In the genomic region with DNA sequence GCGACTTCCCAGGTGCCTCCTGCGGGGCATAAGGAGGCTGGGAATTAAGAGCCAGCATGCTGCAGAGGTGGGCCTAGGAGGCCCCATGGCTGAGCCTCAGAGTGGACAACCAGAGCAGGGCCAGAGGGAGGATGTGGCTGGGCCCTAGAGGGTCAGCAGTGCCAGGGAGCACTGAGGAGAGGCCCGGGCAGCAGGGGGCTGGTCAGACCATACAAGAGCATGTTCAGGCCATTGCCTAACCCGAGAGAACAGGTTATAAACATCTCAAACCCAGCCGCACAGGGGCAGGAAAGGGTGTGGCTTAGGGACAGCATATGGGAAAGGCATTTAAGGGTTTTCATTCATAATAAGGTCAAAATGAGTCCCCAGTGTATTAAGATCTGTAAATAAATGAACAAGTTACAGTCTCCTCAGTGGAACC, we compare ENCODE assay signal across 1 cellular context.
TF ChIP-seq lines count a peak whose summit lies in the region.

No MANE protein-coding gene starts in this region.

TF ChIP-seq in endothelial cell of umbilical vein, 7 proteins besides CTCF, POLR2A, EP300 and RAD21 (continued from another document):
- TF ChIP-seq GATA2 (IDR thresholded peaks at IDR 0.05; ENCODE audit: insufficient read depth, insufficient read length, low read depth, low read length) (no peak), MYC (IDR thresholded peaks at IDR 0.05; ENCODE audit: low read depth, low read length) (no peak)
